9 cellular contexts compared by ENCODE assay signal in genomic region chr6:131628726-131629125, GRCh38. TPM values are rescaled to one million over a fixed set of nuclear protein-coding genes. Genes with fewer than 3 reads are reported as not detected.
A peak's percentile ranks its signal among the peaks of the same experiment; 100 is the strongest.
DNase-seq lines count a peak whose midpoint lies in the region; ATAC-seq, FAIRE-seq and TF ChIP-seq lines count a peak whose summit lies in the region.
"Had no signal": no experiment of that assay in that cellular context is flagged by ENCODE, and none has a peak within 500 bp of the region (broad histone marks: within the 10 kb centered on the region; RNA-seq: fewer than 3 reads in every experiment).

No MANE protein-coding gene starts in this region.

- H3K9me3 Mint-ChIP-seq in IgD-negative memory B cell (no peaks in the 10 kb centered on the region), brain (peaks cover 0 to 3% (median 0%) of the 10 kb centered on the region in 5 experiments), natural killer cell (no peaks in the 10 kb centered on the region)

- peak overlapping the region; percentile 88 for H3K4me2 ChIP-seq in A549

- no peaks in the 10 kb centered on the region for H3K9me3 ChIP-seq in A549
- H3K9me3 ChIP-seq in body of pancreas, result no peaks in the 10 kb centered on the region

- intact Hi-C loops in natural killer cell (cut with micrococcal nuclease), result loop anchor here (1.0 to 10.0 kb wide), 2 partner anchors 434 to 743 kb away; no protein-coding TSS in a partner anchor
- intact Hi-C loops in body of pancreas (cut with DNase I), result no loop called here

- no peak for TF ChIP-seq RAD21 in A549 (conservative IDR thresholded peaks at IDR 0.05 in 1 of 2, IDR thresholded peaks at IDR 0.05 in 1 of 2)

- TF ChIP-seq POLR2A in A549 (IDR thresholded peaks at IDR 0.05; ENCODE audit: low read length) (no peak), body of pancreas (IDR thresholded peaks at IDR 0.05) (no peak)

- 35% methylated on average over 1 of the region's 1 CpG for WGBS in A549 (ENCODE audit: missing lambda C conversion rate)
- 24 to 34% methylated on average over 1 of the region's 1 CpG for WGBS in body of pancreas, 2 donors

- H3K27ac ChIP-seq in A549 (no peak overlapping the region), body of pancreas (peak overlapping the region in 1 of 4 donors; percentile 87)

- ATAC-seq in A549 (no peak), natural killer cell (no peak), GM19324 (IDR thresholded peaks at IDR 0.05; ENCODE audit: low FRiP score, unreplicated experiment) (no peak), body of pancreas (no peak)

- no peak for FAIRE-seq in A549 (lab: Jason Lieb, UNC)

- DNase-seq in A549 (ENCODE audit: low read depth in 1 of 2, low spot score in 1 of 2) (no peak), natural killer cell (no peak), body of pancreas (no peak), epidermal melanocyte (ENCODE audit: insufficient read length, low spot score) (no peak)
- DNase-seq in activated CD4-positive, alpha-beta T cell treated with anti-CD3 and anti-CD28 coated beads for 48 hours, result no peak

- POLR2A ChIA-PET in A549 (lab: Yijun Ruan, JAX), result no interaction called here

- H3K4me3 ChIP-seq in A549 (peak overlapping the region; percentile 31; the same call in 1 of the 3 replicates), body of pancreas (no peak overlapping the region)

- peaks cover 18 to 27% (median 19%) of the 10 kb centered on the region in 3 donors for H3K4me1 Mint-ChIP-seq in IgD-negative memory B cell
- H3K4me1 Mint-ChIP-seq in brain, result peaks cover 47% of the 10 kb centered on the region
- peaks cover 25 to 34% of the 10 kb centered on the region in 2 donors for H3K4me1 Mint-ChIP-seq in natural killer cell

- peaks cover 0 to 8% of the 10 kb centered on the region in 2 donors for H3K36me3 ChIP-seq in body of pancreas (replicated peaks in 1 of 2; ENCODE audit: insufficient read depth in 1 of 2, low read depth in 2 of 2)

- CTCF ChIA-PET in A549 (lab: Yijun Ruan, JAX), result interaction anchor here (0.6 to 3.1 kb wide), 26 partner anchors 8 to 743 kb away, joined by 3 to 24 read pairs (median 5); partner anchors contain the start of genes ARG1 and ENPP3

- H3K27ac Mint-ChIP-seq in IgD-negative memory B cell (peak overlapping the region in 2 of 3 donors; percentile 10 to 58), brain (peak overlapping the region in 3 of 5 experiments; percentile 16 to 95 (median 19)), natural killer cell (peak overlapping the region; percentile 94 to 95)

- TF ChIP-seq EP300 in A549 (IDR thresholded peaks at IDR 0.05), result no peak

- no peak for TF ChIP-seq CTCF in A549 (IDR thresholded peaks at IDR 0.05)
- TF ChIP-seq CTCF in brain (conservative IDR thresholded peaks at IDR 0.05), result no peak
- TF ChIP-seq CTCF in natural killer cell (IDR thresholded peaks at IDR 0.05), result no peak
- TF ChIP-seq CTCF in body of pancreas (IDR thresholded peaks at IDR 0.05), result no peak

- peaks cover 10% of the 10 kb centered on the region; the same call in 2 of the 3 replicates for H3K4me1 ChIP-seq in A549
- H3K4me1 ChIP-seq in body of pancreas, result peaks cover 14% of the 10 kb centered on the region

- no peaks in the 10 kb centered on the region for H3K27me3 ChIP-seq in body of pancreas
- H3K27me3 ChIP-seq: cardiac muscle cell had no signal

- peak overlapping the region; percentile 97 to 99 (median 98) for H3K4me3 Mint-ChIP-seq in IgD-negative memory B cell
- H3K4me3 Mint-ChIP-seq in brain, result peak overlapping the region; percentile 98 to 99 (median 98)
- H3K4me3 Mint-ChIP-seq in natural killer cell, result peak overlapping the region; percentile 100

- H3K27me3 Mint-ChIP-seq in IgD-negative memory B cell, result peaks cover under 1% of the 10 kb centered on the region
- H3K27me3 Mint-ChIP-seq in brain, result peaks cover 6% of the 10 kb centered on the region
- no peaks in the 10 kb centered on the region for H3K27me3 Mint-ChIP-seq in natural killer cell (ENCODE audit: low read depth in 2 of 2)

- H3K36me3 Mint-ChIP-seq in IgD-negative memory B cell (no peaks in the 10 kb centered on the region), brain (peaks cover 4% of the 10 kb centered on the region), natural killer cell (no peaks in the 10 kb centered on the region)

TF ChIP-seq in A549, 52 proteins besides CTCF, POLR2A, EP300 and RAD21 (continues in another document):
- no peak for TF ChIP-seq FOSL2 (IDR thresholded peaks at IDR 0.05)
- TF ChIP-seq FOSL2 (CRISPR knock-in tag; IDR thresholded peaks at IDR 0.05), result no peak
- TF ChIP-seq JUN (IDR thresholded peaks at IDR 0.05), result no peak
- TF ChIP-seq CBX2 (IDR thresholded peaks at IDR 0.05; ENCODE audit: borderline replicate concordance, low read depth), result no peak
- TF ChIP-seq, protein P1, sequence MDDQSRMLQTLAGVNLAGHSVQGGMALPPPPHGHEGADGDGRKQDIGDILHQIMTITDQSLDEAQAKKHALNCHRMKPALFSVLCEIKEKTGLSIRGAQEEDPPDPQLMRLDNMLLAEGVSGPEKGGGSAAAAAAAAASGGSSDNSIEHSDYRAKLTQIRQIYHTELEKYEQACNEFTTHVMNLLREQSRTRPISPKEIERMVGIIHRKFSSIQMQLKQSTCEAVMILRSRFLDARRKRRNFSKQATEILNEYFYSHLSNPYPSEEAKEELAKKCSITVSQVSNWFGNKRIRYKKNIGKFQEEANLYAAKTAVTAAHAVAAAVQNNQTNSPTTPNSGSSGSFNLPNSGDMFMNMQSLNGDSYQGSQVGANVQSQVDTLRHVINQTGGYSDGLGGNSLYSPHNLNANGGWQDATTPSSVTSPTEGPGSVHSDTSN (IDR thresholded peaks at IDR 0.05), result no peak
- TF ChIP-seq BHLHE40 (IDR thresholded peaks at IDR 0.05; ENCODE audit: low read depth, low read length), result no peak
- TF ChIP-seq EHF (CRISPR knock-in tag; IDR thresholded peaks at IDR 0.05), result no peak
- TF ChIP-seq MAZ (IDR thresholded peaks at IDR 0.05; ENCODE audit: borderline replicate concordance, low read depth, low read length), result no peak
- no peak for TF ChIP-seq FOXS1 (CRISPR knock-in tag; IDR thresholded peaks at IDR 0.05)
- TF ChIP-seq HES2 (IDR thresholded peaks at IDR 0.05), result no peak
- no peak for TF ChIP-seq HMGXB4 (CRISPR knock-in tag; IDR thresholded peaks at IDR 0.05; ENCODE audit: borderline replicate concordance)
- TF ChIP-seq RCOR1 (IDR thresholded peaks at IDR 0.05; ENCODE audit: low read depth, low read length), result no peak
- no peak for TF ChIP-seq CHD2 (IDR thresholded peaks at IDR 0.05; ENCODE audit: low read length, partially characterized antibody)
- TF ChIP-seq FOSB (CRISPR knock-in tag; IDR thresholded peaks at IDR 0.05), result no peak
- TF ChIP-seq, protein P2, sequence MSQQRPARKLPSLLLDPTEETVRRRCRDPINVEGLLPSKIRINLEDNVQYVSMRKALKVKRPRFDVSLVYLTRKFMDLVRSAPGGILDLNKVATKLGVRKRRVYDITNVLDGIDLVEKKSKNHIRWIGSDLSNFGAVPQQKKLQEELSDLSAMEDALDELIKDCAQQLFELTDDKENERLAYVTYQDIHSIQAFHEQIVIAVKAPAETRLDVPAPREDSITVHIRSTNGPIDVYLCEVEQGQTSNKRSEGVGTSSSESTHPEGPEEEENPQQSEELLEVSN (IDR thresholded peaks at IDR 0.05; ENCODE audit: borderline replicate concordance, low read depth), result no peak

RNA-seq across cellular contexts. Expression of gene MED23, which starts 0.7 kb away (rescaled TPM):
- polyA plus RNA-seq in A549 (2011; rRNA removed), result 22.7 and 23.1 TPM in 2 replicates
- polyA plus RNA-seq in A549 (2012; cell fraction: cytosol; rRNA removed), result 4.2 and 4.7 TPM in 2 replicates
- polyA plus RNA-seq in A549 (2012; cell fraction: nucleus; rRNA removed), result 8.4 and 12.7 TPM in 2 replicates
- polyA plus RNA-seq in A549 (2017; fragmentation: RNase III; extraction: RNeasy Plus Mini Kit Qiagen cat#74134 plus additional on column Dnase treatment), result 7.1 to 7.6 TPM (median 7.3 TPM) in 3 replicates
- 16.9 and 17.4 TPM in 2 replicates for polyA minus RNA-seq in A549 (2011; rRNA and poly(A)+ RNA removed)
- 12.8 TPM for polyA plus RNA-seq in IgD-negative memory B cell
- 9.7 TPM for polyA plus RNA-seq in brain (ENCODE audit: insufficient read depth, low read depth, low replicate concordance)
- 10 to 100 TPM; 63.8 to 71.2 (median 67.4) TPM for total RNA-seq in natural killer cell
- 10 to 100 TPM; 11.9 to 18.2 TPM for total RNA-seq in body of pancreas

RNA-seq across cellular contexts. Expression of gene ENPP3, which starts 8.4 kb away (rescaled TPM):
- 0.05 TPM in 1 of 2 replicates, not detected in the other for polyA plus RNA-seq in A549 (2011; rRNA removed)
- not detected in 2 replicates for polyA plus RNA-seq in A549 (2012; cell fraction: cytosol; rRNA removed)
- polyA plus RNA-seq in A549 (2012; cell fraction: nucleus; rRNA removed), result not detected in 2 replicates
- polyA plus RNA-seq in A549 (2017; fragmentation: RNase III; extraction: RNeasy Plus Mini Kit Qiagen cat#74134 plus additional on column Dnase treatment), result not detected in 3 replicates
- polyA minus RNA-seq in A549 (2011; rRNA and poly(A)+ RNA removed), result not detected in 2 replicates
- polyA plus RNA-seq in IgD-negative memory B cell, result not detected
- 0.22 TPM for polyA plus RNA-seq in brain (ENCODE audit: insufficient read depth, low read depth, low replicate concordance)
- total RNA-seq in natural killer cell, result 10 to 100 TPM in 1 of 3 donors, 1 to 10 TPM in 1, under 1 TPM in 1; 0.33 to 32.4 (median 1.8) TPM
- under 1 TPM in 1 of 2 donors, not detected in 1; 0.26 TPM for total RNA-seq in body of pancreas

RNA-seq across cellular contexts. Expression of gene ARG1, which starts 55.7 kb away (rescaled TPM):
- polyA plus RNA-seq in A549 (2011; rRNA removed) (not detected in 2 replicates), A549 (2017; fragmentation: RNase III; extraction: RNeasy Plus Mini Kit Qiagen cat#74134 plus additional on column Dnase treatment) (not detected in 3 replicates), IgD-negative memory B cell (not detected), brain (ENCODE audit: insufficient read depth, low read depth, low replicate concordance) (not detected)
- polyA plus RNA-seq in A549 (2012; cell fraction: cytosol; rRNA removed), result not detected in 2 replicates
- not detected in 2 replicates for polyA plus RNA-seq in A549 (2012; cell fraction: nucleus; rRNA removed)
- polyA minus RNA-seq in A549 (2011; rRNA and poly(A)+ RNA removed), result not detected in 2 replicates
- total RNA-seq in natural killer cell (not detected), body of pancreas (not detected)
- total RNA-seq: cardiac muscle cell had no signal

Comparison
In these comparisons a context has a peak if more than half of its experiments do, and no peak if none do; other contexts are left out.
1. H3K27ac Mint-ChIP-seq: peak in every context shown above with its lines; median percentile 94 in natural killer cell; 34 in IgD-negative memory B cell; 19 in brain.